In genomic region chr2:60581461-60582282, GRCh38 we compare ENCODE assay signal across 8 cellular contexts.
DNase-seq lines count a peak whose midpoint lies in the region; ATAC-seq and TF ChIP-seq lines count a peak whose summit lies in the region.

No MANE protein-coding gene starts in this region.

- ATAC-seq in HG02610 (IDR thresholded peaks at IDR 0.05; ENCODE audit: unreplicated experiment), result peak; percentile 95

- H3K4me3 ChIP-seq in WI38 (ENCODE audit: low read depth, low read length), result peak overlapping the region; percentile 40

- DNase-seq in NCI-H2029 (lab: John Stamatoyannopoulos, UW), result peak; percentile 31
- no peak for DNase-seq in NCI-H2029 treated with DMSO at 0.1 percent for 48 hours (lab: John Stamatoyannopoulos, UW)
- peak; percentile 20 for DNase-seq in NCI-H1092 (lab: John Stamatoyannopoulos, UW)
- peak; percentile 21 for DNase-seq in central memory CD4-positive, alpha-beta T cell
- peak; percentile 52 for DNase-seq in kidney glomerular epithelial cell (lab: John Stamatoyannopoulos, UW)
- peak; percentile 18 to 48 (median 41) for DNase-seq in stimulated activated CD4-positive, alpha-beta T cell treated with anti-CD3 and anti-CD28 coated beads, Interleukin-1b, Interleukin-23, amount 100 ng/mL, for 24 hours (ENCODE audit: low read depth in 4 of 4, low spot score in 1 of 4)

- peak; percentile 86 for TF ChIP-seq CTCF in WI38 (IDR thresholded peaks at IDR 0.05; ENCODE audit: low read depth, low read length)
